ENCODE assay signal across 8 cellular contexts in genomic region chr5:74934949-74935751, GRCh38.
A peak's percentile ranks its signal among the peaks of the same experiment; 100 is the strongest.
DNase-seq lines count a peak whose midpoint lies in the region.

No MANE protein-coding gene starts in this region.

- DNase-seq in Ammon's horn (ENCODE audit: low spot score) (peak; percentile 10), HCEC 1CT (peak; percentile 73), fibroblast of peridontal ligament (ENCODE audit: extremely low read depth) (peak; percentile 92), NCI-H146 (lab: John Stamatoyannopoulos, UW) (no peak), NCI-H1694 treated with DMSO at 0.1 percent for 48 hours (lab: John Stamatoyannopoulos, UW) (no peak), NOMO-1 treated with DMSO at 0.1 percent for 48 hours (lab: John Stamatoyannopoulos, UW; ENCODE audit: unreplicated experiment) (no peak)
- DNase-seq in activated CD4-positive, alpha-beta T cell treated with anti-CD3 and anti-CD28 coated beads, Interleukin-2, amount 50 U/mL, for 1 hour, result peak; percentile 1
- peak; percentile 13 to 26 for DNase-seq in stimulated activated CD4-positive, alpha-beta T cell treated with anti-CD3 and anti-CD28 coated beads, Interleukin-2, amount 100 ng/mL, for 24 hours

Comparison
In these comparisons a context has a peak if more than half of its experiments do, and no peak if none do; other contexts are left out.
1. DNase-seq: peak in Ammon's horn (single experiment), HCEC 1CT (single experiment), activated CD4-positive, alpha-beta T cell treated with anti-CD3 and anti-CD28 coated beads, Interleukin-2, amount 50 U/mL, for 1 hour (single experiment), fibroblast of peridontal ligament (single experiment) and stimulated activated CD4-positive, alpha-beta T cell treated with anti-CD3 and anti-CD28 coated beads, Interleukin-2, amount 100 ng/mL, for 24 hours (2 of 2); none in NCI-H146 (single experiment), NCI-H1694 treated with DMSO at 0.1 percent for 48 hours (single experiment) and NOMO-1 treated with DMSO at 0.1 percent for 48 hours (single experiment).